ENCODE assay signal across 15 cellular contexts in genomic region chr1:222950892-222951291, GRCh38.
A peak's percentile ranks its signal among the peaks of the same experiment; 100 is the strongest.
DNase-seq lines count a peak whose midpoint lies in the region; ATAC-seq lines count a peak whose summit lies in the region.
"Had no signal": no experiment of that assay in that cellular context is flagged by ENCODE, and none has a peak within 500 bp of the region (broad histone marks: within the 10 kb centered on the region; RNA-seq: fewer than 3 reads in every experiment).

No MANE protein-coding gene starts in this region.

- H3K36me3 Mint-ChIP-seq in immature natural killer cell, result peaks cover 0 to 18% (median 6%) of the 10 kb centered on the region in 3 donors
- H3K36me3 Mint-ChIP-seq: natural killer cell treated with Interleukin-12 subunit alpha and Interleukin-12 subunit beta and Interleukin-15 and Interleukin-18, amount 100 ng/mL, for 72 hours had no signal

- no peak overlapping the region for H3K27ac Mint-ChIP-seq in immature natural killer cell
- H3K27ac Mint-ChIP-seq: activated B cell treated with CpG ODN at 0.5 μM for 24 hours; natural killer cell treated with Interleukin-12 subunit alpha and Interleukin-12 subunit beta and Interleukin-15 and Interleukin-18, amount 100 ng/mL, for 72 hours; T-helper 1 cell treated with Interleukin-12 subunit alpha and Interleukin-12 subunit beta and Interleukin-4 antibody, amounts not matched to agents 30 μg/mL and 1 μg/mL, for 36 hours had no signal

- no peaks in the 10 kb centered on the region for H3K4me1 Mint-ChIP-seq in immature natural killer cell

- no peak overlapping the region for H3K4me3 Mint-ChIP-seq in immature natural killer cell
- H3K4me3 Mint-ChIP-seq: activated B cell treated with CpG ODN at 0.5 μM for 24 hours; natural killer cell treated with Interleukin-12 subunit alpha and Interleukin-12 subunit beta and Interleukin-15 and Interleukin-18, amount 100 ng/mL, for 72 hours; T-helper 1 cell treated with Interleukin-12 subunit alpha and Interleukin-12 subunit beta and Interleukin-4 antibody, amounts not matched to agents 30 μg/mL and 1 μg/mL, for 36 hours had no signal

- H3K9me3 Mint-ChIP-seq in immature natural killer cell, result no peaks in the 10 kb centered on the region
- H3K9me3 Mint-ChIP-seq: activated B cell treated with CpG ODN at 0.5 μM for 24 hours; natural killer cell treated with Interleukin-12 subunit alpha and Interleukin-12 subunit beta and Interleukin-15 and Interleukin-18, amount 100 ng/mL, for 72 hours; T-helper 1 cell treated with Interleukin-12 subunit alpha and Interleukin-12 subunit beta and Interleukin-4 antibody, amounts not matched to agents 30 μg/mL and 1 μg/mL, for 36 hours had no signal

- peak; percentile 87 for DNase-seq in DMS153 treated with DMSO at 0.1 percent for 48 hours (lab: John Stamatoyannopoulos, UW; ENCODE audit: unreplicated experiment)
- peak; percentile 94 for DNase-seq in NCI-H1105 (lab: John Stamatoyannopoulos, UW)
- peak; percentile 1 for DNase-seq in NCI-H524 treated with DMSO at 0.1 percent for 48 hours (lab: John Stamatoyannopoulos, UW)
- DNase-seq in iris pigment epithelial cell (ENCODE audit: low read depth), result peak; percentile 6
- no peak for DNase-seq in immature natural killer cell
- no peak for DNase-seq in HCEC 1CT
- no peak for DNase-seq in SKM-1 (lab: John Stamatoyannopoulos, UW; ENCODE audit: unreplicated experiment)
- DNase-seq: activated B cell treated with CpG ODN at 0.5 μM for 24 hours, activated gamma-delta T cell, aorta, gastrocnemius medialis, NCI-H526 had no signal

- ATAC-seq in GM18873 (IDR thresholded peaks at IDR 0.05; ENCODE audit: low FRiP score, unreplicated experiment), result no peak
- ATAC-seq: gastrocnemius medialis; natural killer cell treated with Interleukin-12 subunit alpha and Interleukin-12 subunit beta and Interleukin-15 and Interleukin-18, amount 100 ng/mL, for 72 hours had no signal

- peaks cover 0 to 1% (median 0%) of the 10 kb centered on the region in 3 donors for H3K27me3 Mint-ChIP-seq in immature natural killer cell (ENCODE audit: low read depth in 3 of 3)
- H3K27me3 Mint-ChIP-seq: activated B cell treated with CpG ODN at 0.5 μM for 24 hours; natural killer cell treated with Interleukin-12 subunit alpha and Interleukin-12 subunit beta and Interleukin-15 and Interleukin-18, amount 100 ng/mL, for 72 hours had no signal

Comparison
In these comparisons a context has a peak if more than half of its experiments do, and no peak if none do; other contexts are left out.
1. DNase-seq: peak in DMS153 treated with DMSO at 0.1 percent for 48 hours (single experiment), NCI-H1105 (single experiment), NCI-H524 treated with DMSO at 0.1 percent for 48 hours (single experiment) and iris pigment epithelial cell (single experiment); none in immature natural killer cell (0 of 3), HCEC 1CT (single experiment) and SKM-1 (single experiment).